ENCODE assay signal across 8 cellular contexts in genomic region chr2:20348542-20348941, GRCh38. TPM values are rescaled to one million over a fixed set of nuclear protein-coding genes. Genes with fewer than 3 reads are reported as not detected.
DNase-seq lines count a peak whose midpoint lies in the region; ATAC-seq and TF ChIP-seq lines count a peak whose summit lies in the region.

No MANE protein-coding gene starts in this region.

- H3K27ac ChIP-seq in lower lobe of right lung = no peak overlapping the region

- intact Hi-C loops in lower lobe of right lung (cut with DNase I) = no loop called here

- H3K4me1 ChIP-seq in lower lobe of right lung = peaks cover 61% of the 10 kb centered on the region

- H3K27ac Mint-ChIP-seq in stimulated activated naive CD8-positive, alpha-beta T cell treated with anti-CD3 and anti-CD28 coated beads, Interleukin-15, Interleukin-2, amounts not matched to agents 100 ng/mL and 50 ng/mL, for 24 hours = peak overlapping the region; percentile 74
- H3K27ac Mint-ChIP-seq in activated naive CD4-positive, alpha-beta T cell treated with anti-CD3 and anti-CD28 coated beads, Interleukin-2, amount 50 U/mL, for 24 hours = peak overlapping the region; percentile 86

- H3K9me3 ChIP-seq in lower lobe of right lung = no peaks in the 10 kb centered on the region

- H3K27me3 ChIP-seq in lower lobe of right lung (ENCODE audit: low read depth) = no peaks in the 10 kb centered on the region

- no peaks in the 10 kb centered on the region for H3K36me3 ChIP-seq in lower lobe of right lung

- no peaks in the 10 kb centered on the region for H3K9me3 Mint-ChIP-seq in stimulated activated naive CD8-positive, alpha-beta T cell treated with anti-CD3 and anti-CD28 coated beads, Interleukin-15, Interleukin-2, amounts not matched to agents 100 ng/mL and 50 ng/mL, for 24 hours
- H3K9me3 Mint-ChIP-seq in activated naive CD4-positive, alpha-beta T cell treated with anti-CD3 and anti-CD28 coated beads, Interleukin-2, amount 50 U/mL, for 24 hours = no peaks in the 10 kb centered on the region

- ATAC-seq in stimulated activated naive CD8-positive, alpha-beta T cell treated with anti-CD3 and anti-CD28 coated beads, Interleukin-15, Interleukin-2, amounts not matched to agents 100 U/mL and 50 U/mL, for 24 hours = no peak
- ATAC-seq in lower lobe of right lung = no peak
- ATAC-seq in GM18520 (IDR thresholded peaks at IDR 0.05; ENCODE audit: unreplicated experiment) = no peak
- ATAC-seq in HG03439 (IDR thresholded peaks at IDR 0.05; ENCODE audit: unreplicated experiment) = no peak
- ATAC-seq in HG02571 (IDR thresholded peaks at IDR 0.05; ENCODE audit: unreplicated experiment) = no peak

- DNase-seq in stimulated activated naive CD8-positive, alpha-beta T cell treated with anti-CD3 and anti-CD28 coated beads, Interleukin-15, Interleukin-2, amounts not matched to agents 100 U/mL and 50 U/mL, for 24 hours = no peak
- DNase-seq in lower lobe of right lung (no peak), NCI-H2029 (lab: John Stamatoyannopoulos, UW) (no peak)

- peaks cover 54% of the 10 kb centered on the region for H3K4me1 Mint-ChIP-seq in stimulated activated naive CD8-positive, alpha-beta T cell treated with anti-CD3 and anti-CD28 coated beads, Interleukin-15, Interleukin-2, amounts not matched to agents 100 ng/mL and 50 ng/mL, for 24 hours (ENCODE audit: low read depth)
- peaks cover 60% of the 10 kb centered on the region for H3K4me1 Mint-ChIP-seq in activated naive CD4-positive, alpha-beta T cell treated with anti-CD3 and anti-CD28 coated beads, Interleukin-2, amount 50 U/mL, for 24 hours

- H3K27me3 Mint-ChIP-seq in stimulated activated naive CD8-positive, alpha-beta T cell treated with anti-CD3 and anti-CD28 coated beads, Interleukin-15, Interleukin-2, amounts not matched to agents 100 ng/mL and 50 ng/mL, for 24 hours = no peaks in the 10 kb centered on the region
- no peaks in the 10 kb centered on the region for H3K27me3 Mint-ChIP-seq in activated naive CD4-positive, alpha-beta T cell treated with anti-CD3 and anti-CD28 coated beads, Interleukin-2, amount 50 U/mL, for 24 hours

- no peak for TF ChIP-seq CTCF in lower lobe of right lung (IDR thresholded peaks at IDR 0.05)

- H3K4me3 ChIP-seq in lower lobe of right lung = peak overlapping the region; percentile 93

- H3K4me3 Mint-ChIP-seq in stimulated activated naive CD8-positive, alpha-beta T cell treated with anti-CD3 and anti-CD28 coated beads, Interleukin-15, Interleukin-2, amounts not matched to agents 100 ng/mL and 50 ng/mL, for 24 hours = peak overlapping the region; percentile 97
- H3K4me3 Mint-ChIP-seq in activated naive CD4-positive, alpha-beta T cell treated with anti-CD3 and anti-CD28 coated beads, Interleukin-2, amount 50 U/mL, for 24 hours = no peak overlapping the region

- peaks cover 35% of the 10 kb centered on the region for H3K36me3 Mint-ChIP-seq in stimulated activated naive CD8-positive, alpha-beta T cell treated with anti-CD3 and anti-CD28 coated beads, Interleukin-15, Interleukin-2, amounts not matched to agents 100 ng/mL and 50 ng/mL, for 24 hours (ENCODE audit: low read depth)
- H3K36me3 Mint-ChIP-seq in activated naive CD4-positive, alpha-beta T cell treated with anti-CD3 and anti-CD28 coated beads, Interleukin-2, amount 50 U/mL, for 24 hours = peaks cover 3% of the 10 kb centered on the region

RNA-seq across cellular contexts. Expression of gene PUM2, which starts 2.1 kb away (rescaled TPM):
- 112 TPM for total RNA-seq in lower lobe of right lung
